ENCODE assay signal across 9 cellular contexts in the genomic region with DNA sequence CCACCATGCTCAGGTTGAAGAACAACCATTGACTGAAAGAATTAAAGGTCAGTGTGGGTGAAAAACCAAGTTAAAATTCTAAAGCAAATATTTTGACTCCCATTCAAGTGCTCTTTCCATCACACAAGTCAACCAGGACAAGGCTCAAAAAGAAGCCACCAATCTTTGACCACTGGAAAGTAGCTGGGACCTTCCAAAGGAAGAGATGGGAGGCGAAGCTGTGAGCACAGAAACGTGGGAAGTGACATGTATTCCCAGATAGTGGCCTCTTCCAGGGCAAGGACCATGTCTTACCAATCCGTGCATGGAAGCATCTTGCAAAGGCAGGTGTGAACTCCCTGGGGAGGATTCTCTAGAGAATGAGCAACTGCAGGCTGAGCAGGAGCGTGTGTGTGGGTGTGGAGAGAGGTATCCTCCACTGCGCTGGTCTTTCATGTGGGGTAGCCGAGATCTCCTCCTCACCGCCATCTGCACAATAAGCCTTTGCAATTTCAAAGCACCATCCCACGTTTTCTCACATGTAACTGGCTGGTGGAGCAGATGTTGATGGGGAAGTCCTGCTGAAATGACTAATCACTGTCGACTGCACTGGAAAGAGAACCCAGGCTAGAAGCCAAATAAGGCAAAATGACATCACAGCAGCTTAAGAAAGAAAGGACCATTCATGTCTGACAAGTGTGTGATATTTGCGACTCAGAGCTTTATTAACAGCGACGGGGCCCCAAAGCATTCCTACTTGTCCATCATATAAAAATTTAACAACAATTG.
A peak's percentile ranks its signal among the peaks of the same experiment; 100 is the strongest.
DNase-seq lines count a peak whose midpoint lies in the region; ATAC-seq, FAIRE-seq and TF ChIP-seq lines count a peak whose summit lies in the region.
"Had no signal": no experiment of that assay in that cellular context is flagged by ENCODE, and none has a peak within 500 bp of the region (broad histone marks: within the 10 kb centered on the region; RNA-seq: fewer than 3 reads in every experiment).

No MANE protein-coding gene starts in this region.

- POLR2A ChIA-PET in activated CD4-positive, alpha-beta T cell treated with anti-CD3 and anti-CD28 coated beads for 36 hours (lab: Charles Lee), result interaction anchor here (0.5 kb wide), 1 partner anchor 374 kb away, joined by 11 read pairs; no protein-coding TSS in a partner anchor
- POLR2A ChIA-PET in K562 (lab: Yijun Ruan, JAX), result no interaction called here

- no peak overlapping the region for H3K4me2 ChIP-seq in K562 (ENCODE audit: insufficient read depth, low read length)

- H3K36me3 ChIP-seq in K562 (ENCODE audit: control insufficient read depth, insufficient read depth, low read length) (no peaks in the 10 kb centered on the region), tibial nerve (no peaks in the 10 kb centered on the region)

- ATAC-seq in activated CD4-positive, alpha-beta T cell treated with anti-CD3 and anti-CD28 coated beads for 36 hours, result peak; percentile 97
- ATAC-seq in HG02938 (IDR thresholded peaks at IDR 0.05; ENCODE audit: unreplicated experiment), result peak; percentile 88
- peak; percentile 24 for ATAC-seq in K562

- H3K27me3 Mint-ChIP-seq in activated CD4-positive, alpha-beta T cell treated with anti-CD3 and anti-CD28 coated beads for 36 hours, result peaks cover 32% of the 10 kb centered on the region

- H3K27me3 ChIP-seq in K562 (ENCODE audit: control insufficient read depth in 2 of 2, insufficient read depth in 2 of 2, low read length in 2 of 2) (no peaks in the 10 kb centered on the region), tibial nerve (no peaks in the 10 kb centered on the region)

- FAIRE-seq in RCC 7860 (lab: Jason Lieb, UNC) (no peak), K562 (lab: Jason Lieb, UNC) (no peak)

- no peak overlapping the region for H3K9ac ChIP-seq in K562 (ENCODE audit: insufficient read depth in 1 of 2, low read depth in 2 of 2, low read length in 2 of 2)
- H3K9ac ChIP-seq: parathyroid adenoma had no signal

- no peaks in the 10 kb centered on the region for H3K9me1 ChIP-seq in K562 (ENCODE audit: control insufficient read depth, insufficient read depth, low read length)

- H3K4me3 Mint-ChIP-seq in activated CD4-positive, alpha-beta T cell treated with anti-CD3 and anti-CD28 coated beads for 36 hours, result no peak overlapping the region

- no peaks in the 10 kb centered on the region for H3K79me2 ChIP-seq in K562 (ENCODE audit: control insufficient read depth, insufficient read depth, low read length)
- H3K79me2 ChIP-seq: parathyroid adenoma had no signal

- in situ Hi-C loops in K562 (cut with MboI), result no loop called here

- no peak overlapping the region for H3K27ac ChIP-seq in K562 (ENCODE audit: extremely low read depth, low read depth, low read length)
- no peak overlapping the region for H3K27ac ChIP-seq in tibial nerve
- H3K27ac ChIP-seq: parathyroid adenoma had no signal

- peak overlapping the region; percentile 13; the same call in 1 of the 2 replicates for H2AFZ ChIP-seq in K562 (ENCODE audit: low read depth, low read length)
- H2AFZ ChIP-seq: parathyroid adenoma had no signal

- no peak for TF ChIP-seq RAD21 in K562 (CRISPR knock-in tag; conservative IDR thresholded peaks at IDR 0.05 in 1 of 2, IDR thresholded peaks at IDR 0.05 in 1 of 2)

- no peaks in the 10 kb centered on the region for H4K20me1 ChIP-seq in K562 (replicated peaks; ENCODE audit: control insufficient read depth, insufficient read depth, low read length)

- peak; percentile 91 for DNase-seq in activated CD4-positive, alpha-beta T cell treated with anti-CD3 and anti-CD28 coated beads for 36 hours
- DNase-seq in activated CD4-positive, alpha-beta T cell treated with anti-CD3 and anti-CD28 coated beads for 1 hour, result no peak
- peak; percentile 14 for DNase-seq in RCC 7860 (ENCODE audit: low spot score)
- DNase-seq in K562 (ENCODE audit: extremely low read depth in 1 of 4, low spot score in 3 of 4), result peak; percentile 29 to 41 (median 34)
- peak; percentile 37 to 43 (median 39) for DNase-seq in stimulated activated CD4-positive, alpha-beta T cell treated with anti-CD3 and anti-CD28 coated beads, TNF-alpha, amount 100 ng/mL, for 4 hours (ENCODE audit: low read depth in 3 of 3)
- DNase-seq in tibial nerve (ENCODE audit: low spot score in 2 of 2), result no peak
- no peak for DNase-seq in DMS114 treated with DMSO at 0.1 percent for 48 hours (lab: John Stamatoyannopoulos, UW; ENCODE audit: unreplicated experiment)

- H3K4me1 Mint-ChIP-seq in activated CD4-positive, alpha-beta T cell treated with anti-CD3 and anti-CD28 coated beads for 36 hours, result peaks cover 31% of the 10 kb centered on the region

- H3K4me1 ChIP-seq in K562 (replicated peaks in 1 of 2; ENCODE audit: control insufficient read depth in 2 of 2, insufficient read depth in 2 of 2, low read length in 2 of 2), result peaks cover 5 to 13% of the 10 kb centered on the region in 2 experiments; a peak in 4 of 5 replicates
- H3K4me1 ChIP-seq in tibial nerve, result peaks cover 0 to 20% (median 11%) of the 10 kb centered on the region in 4 donors
- H3K4me1 ChIP-seq: parathyroid adenoma had no signal

- H3K36me3 Mint-ChIP-seq in activated CD4-positive, alpha-beta T cell treated with anti-CD3 and anti-CD28 coated beads for 36 hours (ENCODE audit: low read depth), result no peaks in the 10 kb centered on the region

- 31% methylated on average over 12 of the region's 12 CpGs for WGBS in K562 (ENCODE audit: insufficient coverage, low coverage, missing lambda C conversion rate)
- WGBS in tibial nerve, 2 donors, result 51 to 52% methylated on average over 12 of the region's 12 CpGs

- H3K27ac Mint-ChIP-seq in activated CD4-positive, alpha-beta T cell treated with anti-CD3 and anti-CD28 coated beads for 36 hours, result no peak overlapping the region

- no TSS peak for BruUV-seq in K562 (replicated peaks; lab: Mats Ljungman, UMichigan)

- intact Hi-C loops in activated CD4-positive, alpha-beta T cell treated with anti-CD3 and anti-CD28 coated beads for 36 hours (cut with DNase I, micrococcal nuclease), result loop anchor here (1.0 to 10.0 kb wide), 13 partner anchors 62 to 471 kb away; a partner anchor contains a TSS
- intact Hi-C loops in K562 (cut with micrococcal nuclease), result loop anchor here (10.0 kb wide), 1 partner anchor 134 kb away; no protein-coding TSS in a partner anchor

- H3K9me3 ChIP-seq in K562 (replicated peaks; ENCODE audit: control insufficient read depth, insufficient read depth, low read depth, low read length) (no peaks in the 10 kb centered on the region), tibial nerve (no peaks in the 10 kb centered on the region)

- TF ChIP-seq CTCF in K562 (IDR thresholded peaks at IDR 0.05 in 2 of 3, conservative IDR thresholded peaks at IDR 0.05 in 1 of 3; ENCODE audit: insufficient read depth in 2 of 3, low read depth in 1 of 3, low read length in 3 of 3), result no peak
- no peak for TF ChIP-seq CTCF in tibial nerve (IDR thresholded peaks at IDR 0.05)

- CTCF ChIA-PET in activated CD4-positive, alpha-beta T cell treated with anti-CD3 and anti-CD28 coated beads for 36 hours (lab: Charles Lee), result no interaction called here
- CTCF ChIA-PET in K562 (lab: Yijun Ruan, JAX; ENCODE audit: low intra/inter-chr PET ratio), result no interaction called here

- H3K4me3 ChIP-seq in K562, result no peak overlapping the region
- H3K4me3 ChIP-seq in tibial nerve, result no peak overlapping the region

- H3K9me3 Mint-ChIP-seq in activated CD4-positive, alpha-beta T cell treated with anti-CD3 and anti-CD28 coated beads for 36 hours (ENCODE audit: low read depth), result no peaks in the 10 kb centered on the region

- TF ChIP-seq EP300 in K562 (IDR thresholded peaks at IDR 0.05; ENCODE audit: low read length) (no peak), tibial nerve (IDR thresholded peaks at IDR 0.05) (no peak)

- no peak for TF ChIP-seq POLR2A in K562 (conservative IDR thresholded peaks at IDR 0.05)
- TF ChIP-seq POLR2A in tibial nerve (IDR thresholded peaks at IDR 0.05), result no peak

TF ChIP-seq in K562, 482 proteins besides CTCF, POLR2A, EP300 and RAD21 (continues in another document):
- TF ChIP-seq, protein P1, sequence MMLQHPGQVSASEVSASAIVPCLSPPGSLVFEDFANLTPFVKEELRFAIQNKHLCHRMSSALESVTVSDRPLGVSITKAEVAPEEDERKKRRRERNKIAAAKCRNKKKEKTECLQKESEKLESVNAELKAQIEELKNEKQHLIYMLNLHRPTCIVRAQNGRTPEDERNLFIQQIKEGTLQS (IDR thresholded peaks at IDR 0.05), result peak; percentile 65
- TF ChIP-seq, protein P1 (CRISPR knock-in tag; conservative IDR thresholded peaks at IDR 0.05), result no peak
- TF ChIP-seq ATF7 (IDR thresholded peaks at IDR 0.05) (peak; percentile 36; the same call in 1 of the 2 replicates), NFE2 (IDR thresholded peaks at IDR 0.05; ENCODE audit: low read depth) (0 out of 2 replicates have a peak, but pooled peaks have one; percentile 29), JUN (IDR thresholded peaks at IDR 0.05; ENCODE audit: borderline replicate concordance, low read depth, low read length) (0 out of 2 replicates have a peak, but pooled peaks have one; percentile 18), JUN (CRISPR knock-in tag; IDR thresholded peaks at IDR 0.05; ENCODE audit: borderline replicate concordance) (no peak), JUND (IDR thresholded peaks at IDR 0.05; ENCODE audit: borderline replicate concordance, low read depth, low read length) (peak; percentile 16; the same call in 1 of the 2 replicates), JUND (tag; IDR thresholded peaks at IDR 0.05; ENCODE audit: borderline replicate concordance, low read depth, low read length) (peak; percentile 54; the same call in 1 of the 3 replicates), CHD4 (IDR thresholded peaks at IDR 0.05; ENCODE audit: insufficient read depth, insufficient replicate concordance, low read depth, low read length, poor library complexity, severe bottlenecking) (no peak), C11orf30 (IDR thresholded peaks at IDR 0.05; ENCODE audit: low read depth) (peak; percentile 28; the same call in 1 of the 2 replicates), ZNF431 (CRISPR knock-in tag; IDR thresholded peaks at IDR 0.05) (no peak), RBM25 (IDR thresholded peaks at IDR 0.05; ENCODE audit: low read depth, low read length, severe bottlenecking) (peak; percentile 2), PRMT5 (CRISPR knock-in tag; IDR thresholded peaks at IDR 0.05) (no peak), CTBP1 (IDR thresholded peaks at IDR 0.05; ENCODE audit: borderline replicate concordance) (peak; percentile 56; the same call in 1 of the 2 replicates)
- TF ChIP-seq, protein P2, sequence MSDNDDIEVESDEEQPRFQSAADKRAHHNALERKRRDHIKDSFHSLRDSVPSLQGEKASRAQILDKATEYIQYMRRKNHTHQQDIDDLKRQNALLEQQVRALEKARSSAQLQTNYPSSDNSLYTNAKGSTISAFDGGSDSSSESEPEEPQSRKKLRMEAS (CRISPR knock-in tag; IDR thresholded peaks at IDR 0.05), result peak; percentile 28; the same call in 1 of the 2 replicates

Comparison
In these comparisons a context has a peak if more than half of its experiments do, and no peak if none do; other contexts are left out.
1. DNase-seq: peak in activated CD4-positive, alpha-beta T cell treated with anti-CD3 and anti-CD28 coated beads for 36 hours (single experiment), RCC 7860 (single experiment), K562 (4 of 4) and stimulated activated CD4-positive, alpha-beta T cell treated with anti-CD3 and anti-CD28 coated beads, TNF-alpha, amount 100 ng/mL, for 4 hours (3 of 3); none in activated CD4-positive, alpha-beta T cell treated with anti-CD3 and anti-CD28 coated beads for 1 hour (single experiment), tibial nerve (0 of 2) and DMS114 treated with DMSO at 0.1 percent for 48 hours (single experiment).
2. ATAC-seq: peak in every context shown above with its lines; median percentile 97 in activated CD4-positive, alpha-beta T cell treated with anti-CD3 and anti-CD28 coated beads for 36 hours; 88 in HG02938; 24 in K562.